In the genomic region with DNA sequence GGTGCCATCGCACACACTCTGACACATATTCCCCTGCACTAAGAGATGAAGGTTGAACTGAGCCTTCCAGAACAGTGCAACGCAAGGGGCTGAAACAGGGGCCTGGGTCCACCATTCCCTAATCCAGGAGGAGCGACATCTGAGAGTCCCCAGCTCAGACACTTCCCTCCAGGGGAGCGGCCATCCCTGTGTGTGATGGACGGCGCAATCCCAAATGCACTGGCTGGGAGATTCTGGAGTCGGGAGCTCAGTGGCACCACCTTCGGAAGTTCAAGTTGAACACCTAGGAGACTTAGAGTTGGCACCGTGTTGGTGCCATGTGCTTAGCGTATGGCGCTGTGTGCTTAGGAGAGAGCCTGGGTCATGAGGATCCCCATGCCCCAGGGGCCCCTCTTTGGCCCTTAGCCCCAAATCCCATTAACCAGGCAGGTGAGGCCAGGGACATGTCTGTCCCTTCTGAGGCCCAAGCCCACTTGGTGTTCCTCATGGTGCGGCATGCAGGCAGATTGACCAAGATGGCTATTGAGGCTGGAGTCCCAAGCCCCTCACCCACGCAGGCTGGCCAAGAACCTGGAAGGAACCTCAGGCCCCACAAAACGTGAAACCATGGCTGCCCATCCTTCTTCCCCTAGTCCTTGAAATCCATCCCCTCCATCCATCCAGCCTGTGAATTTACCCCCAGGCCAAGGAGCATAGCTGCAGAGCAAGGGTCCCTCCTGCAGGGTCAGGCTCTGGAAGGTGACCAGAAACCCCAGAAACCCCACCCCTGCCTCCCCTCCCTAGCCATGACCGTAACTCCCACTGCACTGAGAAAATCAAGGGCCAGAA, we compare ENCODE assay signal across 13 cellular contexts.
"Had no signal": no experiment of that assay in that cellular context is flagged by ENCODE, and none has a peak within 500 bp of the region (broad histone marks: within the 10 kb centered on the region; RNA-seq: fewer than 3 reads in every experiment).

No MANE protein-coding gene starts in this region.

- H3K27ac ChIP-seq: brain microvascular endothelial cell had no signal

- H3K9me3 ChIP-seq: esophagus squamous epithelium had no signal

- H3K4me3 ChIP-seq: dorsolateral prefrontal cortex had no signal

- ATAC-seq: left colon; natural killer cell; stimulated activated naive CD8-positive, alpha-beta T cell treated with anti-CD3 and anti-CD28 coated beads, Interleukin-15, amount 100 ng/mL, for 72 hours had no signal

- H3K36me3 Mint-ChIP-seq: activated CD4-positive, alpha-beta memory T cell treated with anti-CD3 and anti-CD28 coated beads for 36 hours; activated naive CD8-positive, alpha-beta T cell; natural killer cell had no signal

- H3K27me3 ChIP-seq: brain microvascular endothelial cell, dorsolateral prefrontal cortex, esophagus squamous epithelium had no signal

- H3K36me3 ChIP-seq: brain microvascular endothelial cell, esophagus squamous epithelium had no signal

- H3K4me3 Mint-ChIP-seq: activated CD4-positive, alpha-beta memory T cell treated with anti-CD3 and anti-CD28 coated beads for 36 hours; activated naive CD8-positive, alpha-beta T cell; natural killer cell; stimulated activated naive CD8-positive, alpha-beta T cell treated with anti-CD3 and anti-CD28 coated beads, Interleukin-15, amount 100 ng/mL, for 72 hours had no signal

- H3K27me3 Mint-ChIP-seq: activated naive CD8-positive, alpha-beta T cell had no signal

- H3K9me3 Mint-ChIP-seq: activated CD4-positive, alpha-beta memory T cell treated with anti-CD3 and anti-CD28 coated beads for 36 hours; natural killer cell; stimulated activated naive CD8-positive, alpha-beta T cell treated with anti-CD3 and anti-CD28 coated beads, Interleukin-15, amount 100 ng/mL, for 72 hours had no signal

- H3K4me1 Mint-ChIP-seq: natural killer cell; stimulated activated naive CD8-positive, alpha-beta T cell treated with anti-CD3 and anti-CD28 coated beads, Interleukin-15, amount 100 ng/mL, for 72 hours had no signal

- DNase-seq: activated CD4-positive, alpha-beta memory T cell treated with anti-CD3 and anti-CD28 coated beads for 36 hours; activated CD4-positive, CD25-positive, alpha-beta regulatory T cell treated with anti-CD3 and anti-CD28 coated beads, Interleukin-2, amount 50 U/mL, for 72 hours; activated gamma-delta T cell; amygdala; brain microvascular endothelial cell; esophagus squamous epithelium; foreskin fibroblast; left colon; natural killer cell; stimulated activated CD4-positive, alpha-beta T cell treated with anti-CD3 and anti-CD28 coated beads, Interleukin-4, amount 100 ng/mL, for 4 hours; stimulated activated naive CD8-positive, alpha-beta T cell treated with anti-CD3 and anti-CD28 coated beads, Interleukin-15, amount 100 ng/mL, for 72 hours had no signal

- H3K27ac Mint-ChIP-seq: activated CD4-positive, alpha-beta memory T cell treated with anti-CD3 and anti-CD28 coated beads for 36 hours; activated naive CD8-positive, alpha-beta T cell; natural killer cell had no signal
